1 cellular context compared by ENCODE assay signal in genomic region chr2:159553727-159554126, GRCh38.
TF ChIP-seq lines count a peak whose summit lies in the region.

No MANE protein-coding gene starts in this region.

TF ChIP-seq in WTC11, 78 proteins besides CTCF, POLR2A, EP300 and RAD21 (continued from another document):
- TF ChIP-seq AFF4 (CRISPR knock-in tag; IDR thresholded peaks at IDR 0.05; ENCODE audit: borderline replicate concordance): no peak
- TF ChIP-seq FOXJ3 (CRISPR knock-in tag; IDR thresholded peaks at IDR 0.05; ENCODE audit: borderline replicate concordance): no peak
